17 cellular contexts compared by ENCODE assay signal in genomic region chr13:88411696-88412095, GRCh38.
DNase-seq lines count a peak whose midpoint lies in the region; ATAC-seq and TF ChIP-seq lines count a peak whose summit lies in the region.
"Had no signal": no experiment of that assay in that cellular context is flagged by ENCODE, and none has a peak within 500 bp of the region (broad histone marks: within the 10 kb centered on the region; RNA-seq: fewer than 3 reads in every experiment).

No MANE protein-coding gene starts in this region.

- H2AFZ ChIP-seq in Karpas-422 (ENCODE audit: low read length): peak overlapping the region; percentile 89; the same call in 1 of the 2 replicates

- H3K9me3 ChIP-seq in Karpas-422 (ENCODE audit: low read length) (no peaks in the 10 kb centered on the region), thyroid gland (no peaks in the 10 kb centered on the region)
- H3K9me3 ChIP-seq: BLaER1 treated with 17β-estradiol and CSF1 and Interleukin-3, amounts not matched to agents 10 nM and 100 nM; Caco-2 had no signal

- no peak for TF ChIP-seq POLR2A in thyroid gland (IDR thresholded peaks at IDR 0.05)

- no peak overlapping the region for H3K4me2 ChIP-seq in Karpas-422 (ENCODE audit: low read depth, low read length, poor library complexity, severe bottlenecking)
- H3K4me2 ChIP-seq: BLaER1 treated with 17β-estradiol and CSF1 and Interleukin-3, amounts not matched to agents 10 nM and 100 nM had no signal

- peaks cover 7% of the 10 kb centered on the region; the same call in 1 of the 2 replicates for H3K4me1 ChIP-seq in Karpas-422 (ENCODE audit: low read length)
- no peaks in the 10 kb centered on the region for H3K4me1 ChIP-seq in thyroid gland
- H3K4me1 ChIP-seq: BLaER1 treated with 17β-estradiol and CSF1 and Interleukin-3, amounts not matched to agents 10 nM and 100 nM; Caco-2 had no signal

- TF ChIP-seq CTCF in thyroid gland (IDR thresholded peaks at IDR 0.05): no peak

- no peak for ATAC-seq in GM18511 (IDR thresholded peaks at IDR 0.05; ENCODE audit: unreplicated experiment)
- ATAC-seq: CD8-positive, alpha-beta T cell had no signal

- H3K27me3 ChIP-seq in Karpas-422 (ENCODE audit: low read length) (no peaks in the 10 kb centered on the region), thyroid gland (no peaks in the 10 kb centered on the region)
- H3K27me3 ChIP-seq: BLaER1 treated with 17β-estradiol and CSF1 and Interleukin-3, amounts not matched to agents 10 nM and 100 nM had no signal

- H3K79me2 ChIP-seq in Karpas-422 (ENCODE audit: low read length): no peaks in the 10 kb centered on the region

- WGBS in thyroid gland, 2 donors: 81 to 88% methylated on average over 2 of the region's 2 CpGs

- no peaks in the 10 kb centered on the region for H3K9me2 ChIP-seq in Karpas-422 (replicated peaks; ENCODE audit: insufficient read depth, low read length)

- no peak overlapping the region for H3K9ac ChIP-seq in Karpas-422 (ENCODE audit: low read length)
- H3K9ac ChIP-seq: BLaER1 treated with 17β-estradiol and CSF1 and Interleukin-3, amounts not matched to agents 10 nM and 100 nM had no signal

- H3K27ac ChIP-seq in Karpas-422 (ENCODE audit: low read length) (no peak overlapping the region), thyroid gland (no peak overlapping the region)
- H3K27ac ChIP-seq: BLaER1 treated with 17β-estradiol and CSF1 and Interleukin-3, amounts not matched to agents 10 nM and 100 nM; C4-2B had no signal

- intact Hi-C loops in head of caudate nucleus (cut with DNase I) (no loop called here), thyroid gland (cut with DNase I) (no loop called here)

- no peaks in the 10 kb centered on the region for H4K20me1 ChIP-seq in Karpas-422 (ENCODE audit: insufficient read depth, low read depth, low read length)
- H4K20me1 ChIP-seq: BLaER1 treated with 17β-estradiol and CSF1 and Interleukin-3, amounts not matched to agents 10 nM and 100 nM had no signal

- H3K4me3 ChIP-seq in Karpas-422 (ENCODE audit: low read length) (no peak overlapping the region), thyroid gland (replicated peaks in 1 of 3) (no peak overlapping the region)
- H3K4me3 ChIP-seq: BLaER1 treated with 17β-estradiol and CSF1 and Interleukin-3, amounts not matched to agents 10 nM and 100 nM had no signal

- no peak for DNase-seq in Karpas-422
- DNase-seq in head of caudate nucleus: peak in 33 of 42 donors; percentile 1 to 65 (median 31)
- DNase-seq in putamen (ENCODE audit: low spot score): peak; percentile 52
- DNase-seq in thyroid gland: no peak
- no peak for DNase-seq in NAMALWA (ENCODE audit: low spot score)
- DNase-seq in stimulated activated CD4-positive, alpha-beta T cell treated with anti-CD3 and anti-CD28 coated beads, Interleukin-2, amount 100 ng/mL, for 48 hours: no peak
- DNase-seq: 8988T; ACHN; Caco-2; Calu3; CD4-positive, alpha-beta T cell; CD8-positive, alpha-beta T cell; DMS79 treated with DMSO at 0.1 percent for 48 hours; GF-D8 had no signal

- H3K36me3 ChIP-seq in Karpas-422 (ENCODE audit: insufficient read depth, low read length) (peaks cover 4% of the 10 kb centered on the region; the same call in 1 of the 2 replicates), thyroid gland (no peaks in the 10 kb centered on the region)
- H3K36me3 ChIP-seq: BLaER1 treated with 17β-estradiol and CSF1 and Interleukin-3, amounts not matched to agents 10 nM and 100 nM had no signal

Comparison
In these comparisons a context has a peak if more than half of its experiments do, and no peak if none do; other contexts are left out.
1. DNase-seq: peak in head of caudate nucleus (33 of 42) and putamen (single experiment); none in Karpas-422 (single experiment), thyroid gland (0 of 2), NAMALWA (single experiment) and stimulated activated CD4-positive, alpha-beta T cell treated with anti-CD3 and anti-CD28 coated beads, Interleukin-2, amount 100 ng/mL, for 48 hours (0 of 2).